ENCODE assay signal across 16 cellular contexts in genomic region chr16:88121886-88122580, GRCh38.
A peak's percentile ranks its signal among the peaks of the same experiment; 100 is the strongest.
DNase-seq lines count a peak whose midpoint lies in the region; ATAC-seq and TF ChIP-seq lines count a peak whose summit lies in the region.
"Had no signal": no experiment of that assay in that cellular context is flagged by ENCODE, and none has a peak within 500 bp of the region (broad histone marks: within the 10 kb centered on the region; RNA-seq: fewer than 3 reads in every experiment).

No MANE protein-coding gene starts in this region.

- H2BK15ac ChIP-seq in IMR-90 (ENCODE audit: low read depth, low read length) (peak overlapping the region; percentile 76; the same call in 2 of the 3 replicates), neuronal stem cell (ENCODE audit: low read length) (peak overlapping the region; percentile 37)

- CTCF ChIA-PET in IMR-90 (lab: Yijun Ruan, JAX): no interaction called here

- no peak for TF ChIP-seq RAD21 in IMR-90 (IDR thresholded peaks at IDR 0.05; ENCODE audit: low read length)

- H2BK5ac ChIP-seq in IMR-90 (ENCODE audit: low read depth, low read length, poor library complexity, severe bottlenecking): no peak overlapping the region
- H2BK5ac ChIP-seq in neuronal stem cell (ENCODE audit: low read length): no peak overlapping the region

- H4K5ac ChIP-seq in IMR-90 (ENCODE audit: low read depth, low read length): peak overlapping the region; percentile 29; the same call in 1 of the 2 replicates

- no peak for TF ChIP-seq CTCF in IMR-90 (conservative IDR thresholded peaks at IDR 0.05; ENCODE audit: low read depth, low read length)
- no peak for TF ChIP-seq CTCF in mesothelial cell of epicardium (IDR thresholded peaks at IDR 0.05; ENCODE audit: unreplicated experiment)

- H2BK120ac ChIP-seq in IMR-90 (ENCODE audit: low read depth, low read length): no peak overlapping the region
- no peak overlapping the region for H2BK120ac ChIP-seq in neuronal stem cell (ENCODE audit: low read depth, low read length)

- no peak overlapping the region for H3K4me3 ChIP-seq in IMR-90 (ENCODE audit: insufficient read depth, low read depth, low read length)
- no peak overlapping the region for H3K4me3 ChIP-seq in neuronal stem cell (ENCODE audit: low read length in 2 of 2)

- H3K4ac ChIP-seq in IMR-90 (ENCODE audit: low read depth, low read length): peak overlapping the region; percentile 39; the same call in 1 of the 2 replicates
- H3K4ac ChIP-seq in neuronal stem cell (ENCODE audit: low read length): no peak overlapping the region

- H3K18ac ChIP-seq in IMR-90 (ENCODE audit: low read depth, low read length) (peak overlapping the region; percentile 50), neuronal stem cell (ENCODE audit: low read length) (peak overlapping the region; percentile 48)

- no peak overlapping the region for H3K9ac ChIP-seq in IMR-90 (ENCODE audit: low read depth, low read length)
- H3K9ac ChIP-seq in neuronal stem cell (ENCODE audit: low read depth, low read length, poor library complexity): peak overlapping the region; percentile 30

- POLR2A ChIA-PET in IMR-90 (lab: Charles Lee; ENCODE audit: unreplicated experiment): no interaction called here

- intact Hi-C loops in IMR-90 (cut with micrococcal nuclease): no loop called here

- H3K4me3 Mint-ChIP-seq in activated naive CD4-positive, alpha-beta T cell treated with anti-CD3 and anti-CD28 coated beads, Interleukin-2, amount 50 U/mL, for 24 hours: no peak overlapping the region
- no peak overlapping the region for H3K4me3 Mint-ChIP-seq in mesothelial cell of epicardium
- H3K4me3 Mint-ChIP-seq: CD14-positive monocyte; CD8-positive, alpha-beta T cell; H9 had no signal

- no peaks in the 10 kb centered on the region for H3K36me3 Mint-ChIP-seq in activated naive CD4-positive, alpha-beta T cell treated with anti-CD3 and anti-CD28 coated beads, Interleukin-2, amount 50 U/mL, for 24 hours
- no peaks in the 10 kb centered on the region for H3K36me3 Mint-ChIP-seq in mesothelial cell of epicardium
- H3K36me3 Mint-ChIP-seq: CD14-positive monocyte; CD8-positive, alpha-beta T cell had no signal

- H2AK9ac ChIP-seq in IMR-90 (replicated peaks; ENCODE audit: low read depth, low read length, poor library complexity): no peak overlapping the region

- H4K91ac ChIP-seq in IMR-90 (ENCODE audit: insufficient read depth, low read depth, low read length) (peak overlapping the region; percentile 47; the same call in 1 of the 2 replicates), neuronal stem cell (ENCODE audit: low read depth, low read length, poor library complexity) (peak overlapping the region; percentile 72)

- no peak overlapping the region for H3K14ac ChIP-seq in IMR-90 (replicated peaks; ENCODE audit: low read depth, low read length)
- H3K14ac ChIP-seq in neuronal stem cell (ENCODE audit: low read length): no peak overlapping the region

- no peak for TF ChIP-seq POLR2A in IMR-90 (IDR thresholded peaks at IDR 0.05; ENCODE audit: low read depth, low read length)

- H2AFZ ChIP-seq in IMR-90 (replicated peaks; ENCODE audit: low read length, poor library complexity) (no peak overlapping the region), neuronal stem cell (ENCODE audit: low read length) (no peak overlapping the region)

- H3K9me3 ChIP-seq in IMR-90 (ENCODE audit: control insufficient read depth, insufficient read depth, low read length): no peaks in the 10 kb centered on the region
- no peaks in the 10 kb centered on the region for H3K9me3 ChIP-seq in neuronal stem cell (replicated peaks in 1 of 2; ENCODE audit: control insufficient read depth in 2 of 2, insufficient read depth in 1 of 2, low read depth in 1 of 2, low read length in 2 of 2)

- no peak overlapping the region for H3K23ac ChIP-seq in IMR-90 (ENCODE audit: low read depth, low read length)
- no peak overlapping the region for H3K23ac ChIP-seq in neuronal stem cell (ENCODE audit: low read depth, low read length, poor library complexity)

- H3K27me3 ChIP-seq in IMR-90 (ENCODE audit: control insufficient read depth, insufficient read depth, low read length): no peaks in the 10 kb centered on the region
- no peaks in the 10 kb centered on the region for H3K27me3 ChIP-seq in neuronal stem cell (ENCODE audit: control insufficient read depth in 3 of 3, insufficient read depth in 3 of 3, low read depth in 1 of 3, low read length in 3 of 3)

- BruUV-seq in IMR-90 (replicated peaks; lab: Mats Ljungman, UMichigan): no TSS peak

- peak overlapping the region; percentile 17 to 88; a peak in 2 of 4 replicates for H4K8ac ChIP-seq in IMR-90 (ENCODE audit: low read depth in 2 of 2, low read length in 2 of 2)
- H4K8ac ChIP-seq in neuronal stem cell (ENCODE audit: low read depth, low read length): peak overlapping the region; percentile 65

- H3K56ac ChIP-seq in IMR-90 (ENCODE audit: extremely low read depth, insufficient read depth, low read length): no peak overlapping the region

- no peak for DNase-seq in activated naive CD4-positive, alpha-beta T cell treated with anti-CD3 and anti-CD28 coated beads, Interleukin-2, amount 50 U/mL, for 16 hours
- no peak for DNase-seq in IMR-90
- no peak for DNase-seq in mesothelial cell of epicardium (ENCODE audit: low spot score in 2 of 2, unreplicated experiment in 2 of 2)
- DNase-seq in neuronal stem cell (ENCODE audit: low spot score): no peak
- DNase-seq in mesenteric fat pad (ENCODE audit: low spot score): no peak
- no peak for DNase-seq in NCI-H187 treated with DMSO at 0.1 percent for 48 hours (lab: John Stamatoyannopoulos, UW)
- DNase-seq: CD8-positive, alpha-beta T cell; COR-L47; DMS53; GF-D8; GOT3; H9 had no signal

- peak overlapping the region; percentile 66; the same call in 1 of the 2 replicates for H3K27ac ChIP-seq in IMR-90 (ENCODE audit: insufficient read depth, low read length)
- no peak overlapping the region for H3K27ac ChIP-seq in neuronal stem cell (replicated peaks; ENCODE audit: low read length)
- H3K27ac ChIP-seq: 22Rv1 had no signal

- H3K27me3 Mint-ChIP-seq in activated naive CD4-positive, alpha-beta T cell treated with anti-CD3 and anti-CD28 coated beads, Interleukin-2, amount 50 U/mL, for 24 hours: peaks cover 1% of the 10 kb centered on the region
- no peaks in the 10 kb centered on the region for H3K27me3 Mint-ChIP-seq in mesothelial cell of epicardium (ENCODE audit: low read depth)

- peaks cover 6% of the 10 kb centered on the region for H3K9me1 ChIP-seq in IMR-90 (ENCODE audit: insufficient read depth, low read length)

- H3K27ac Mint-ChIP-seq in activated naive CD4-positive, alpha-beta T cell treated with anti-CD3 and anti-CD28 coated beads, Interleukin-2, amount 50 U/mL, for 24 hours: peak overlapping the region; percentile 55
- H3K27ac Mint-ChIP-seq in mesothelial cell of epicardium: peak overlapping the region; percentile 66
- H3K27ac Mint-ChIP-seq: CD8-positive, alpha-beta T cell; H9 had no signal

- H3K79me1 ChIP-seq in IMR-90 (ENCODE audit: low read depth in 1 of 2, low read length in 2 of 2) (no peaks in the 10 kb centered on the region), neuronal stem cell (ENCODE audit: low read depth, low read length) (no peaks in the 10 kb centered on the region)

- peak overlapping the region; percentile 96 for H2AK5ac ChIP-seq in IMR-90 (ENCODE audit: low read depth, low read length)
- H2AK5ac ChIP-seq in neuronal stem cell (ENCODE audit: low read depth, low read length): peak overlapping the region; percentile 52

- in situ Hi-C loops in IMR-90 (cut with MboI; ENCODE audit: low sequenced_read_pairs): no loop called here

- H4K20me1 ChIP-seq in IMR-90 (ENCODE audit: insufficient read depth, low read length): peaks cover 4% of the 10 kb centered on the region

- H3K9me3 Mint-ChIP-seq in activated naive CD4-positive, alpha-beta T cell treated with anti-CD3 and anti-CD28 coated beads, Interleukin-2, amount 50 U/mL, for 24 hours: peaks cover 5% of the 10 kb centered on the region
- H3K9me3 Mint-ChIP-seq in mesothelial cell of epicardium: no peaks in the 10 kb centered on the region
- H3K9me3 Mint-ChIP-seq: CD8-positive, alpha-beta T cell; H9 had no signal

- no peaks in the 10 kb centered on the region for H3K4me1 Mint-ChIP-seq in activated naive CD4-positive, alpha-beta T cell treated with anti-CD3 and anti-CD28 coated beads, Interleukin-2, amount 50 U/mL, for 24 hours
- H3K4me1 Mint-ChIP-seq in mesothelial cell of epicardium: peaks cover 43% of the 10 kb centered on the region

- 92% methylated on average over 22 of the region's 42 CpGs; no CpG with 5 or more reads in 1 of the 2 experiments for WGBS in IMR-90 (ENCODE audit: extremely low coverage in 2 of 2, insufficient read length in 1 of 2), 2 experiments
- WGBS in neuronal stem cell (ENCODE audit: extremely low coverage in 2 of 2, insufficient read length in 2 of 2, insufficient replicate concordance in 1 of 2), 2 donors: no CpG with 5 or more reads among the region's 42 CpGs

- peak overlapping the region; percentile 97 for H2BK12ac ChIP-seq in neuronal stem cell (ENCODE audit: low read length)

- H3K4me1 ChIP-seq in IMR-90 (ENCODE audit: control insufficient read depth, insufficient read depth, low read length) (peaks cover 23% of the 10 kb centered on the region), neuronal stem cell (ENCODE audit: control insufficient read depth in 2 of 2, insufficient read depth in 1 of 2, low read depth in 1 of 2, low read length in 2 of 2) (peaks cover 7 to 12% of the 10 kb centered on the region in 2 donors)

- dilution Hi-C loops in IMR-90 (cut with HindIII; ENCODE audit: low sequenced_read_pairs, unreplicated experiment): no loop called here

- no peak for ATAC-seq in IMR-90 (ENCODE audit: low read depth)
- ATAC-seq in HG02870 (IDR thresholded peaks at IDR 0.05; ENCODE audit: unreplicated experiment): no peak
- ATAC-seq: CD8-positive, alpha-beta T cell had no signal

- peak overlapping the region; percentile 42; the same call in 1 of the 2 replicates for H2BK20ac ChIP-seq in IMR-90 (ENCODE audit: low read depth, low read length)

- H3K4me2 ChIP-seq in IMR-90 (ENCODE audit: low read depth, low read length) (no peak overlapping the region), neuronal stem cell (ENCODE audit: insufficient read depth, low read length, poor library complexity, severe bottlenecking) (no peak overlapping the region)

- H3K36me3 ChIP-seq in IMR-90 (ENCODE audit: control insufficient read depth, insufficient read depth, low read length) (no peaks in the 10 kb centered on the region), neuronal stem cell (replicated peaks in 1 of 2; ENCODE audit: control insufficient read depth in 2 of 2, insufficient read depth in 2 of 2, low read length in 2 of 2) (no peaks in the 10 kb centered on the region)

TF ChIP-seq in IMR-90, 13 proteins besides CTCF, POLR2A, EP300 and RAD21 (continues in another document):
- TF ChIP-seq MAZ (IDR thresholded peaks at IDR 0.05; ENCODE audit: borderline replicate concordance, low read depth, low read length) (no peak), RFX5 (IDR thresholded peaks at IDR 0.05; ENCODE audit: low read depth, low read length) (no peak)
